Comparison of ENCODE assay signal across 24 cellular contexts in genomic region chr1:32618673-32619221, GRCh38. TPM values are rescaled to one million over a fixed set of nuclear protein-coding genes. Genes with fewer than 3 reads are reported as not detected.
DNase-seq lines count a peak whose midpoint lies in the region; ATAC-seq, FAIRE-seq and TF ChIP-seq lines count a peak whose summit lies in the region.
"Had no signal": no experiment of that assay in that cellular context is flagged by ENCODE, and none has a peak within 500 bp of the region (broad histone marks: within the 10 kb centered on the region; RNA-seq: fewer than 3 reads in every experiment).

No MANE protein-coding gene starts in this region.

- H3K27ac Mint-ChIP-seq in chondrocyte (ENCODE audit: unreplicated experiment): no peak overlapping the region
- H3K27ac Mint-ChIP-seq: activated T-cell treated with anti-CD3 and anti-CD28 coated beads, Interleukin-2, amount 50 U/mL, for 72 hours; CD4-positive, alpha-beta memory T cell; naive B cell; stimulated activated memory B cell treated with anti-CD40 and anti-IgM and Interleukin-4, amounts not matched to agents 10 μg/mL and 1 μg/mL and 100 μg/mL, for 72 hours had no signal

- H3K4me1 Mint-ChIP-seq in chondrocyte (ENCODE audit: low read depth): no peaks in the 10 kb centered on the region

- no peak overlapping the region for H2AFZ ChIP-seq in GM23248

- 0 out of 2 replicates have a peak, but pooled peaks cover 3% of the 10 kb centered on the region for H3K79me2 ChIP-seq in GM23248 (ENCODE audit: insufficient read depth)

- H3K36me3 ChIP-seq in GM23248 (ENCODE audit: low read depth) (no peaks in the 10 kb centered on the region), bronchial epithelial cell (ENCODE audit: control insufficient read depth, insufficient read depth, low read length) (no peaks in the 10 kb centered on the region)
- H3K36me3 ChIP-seq: thyroid gland had no signal

- no peaks in the 10 kb centered on the region for H3K9me2 ChIP-seq in GM23248 (ENCODE audit: insufficient read depth)

- DNase-seq in A172 (ENCODE audit: low spot score) (peak; percentile 4), GM23248 (peak; percentile 3), NCI-H82 (lab: John Stamatoyannopoulos, UW) (peak; percentile 69), bronchial epithelial cell (ENCODE audit: low read depth) (peak; percentile 10), chondrocyte (ENCODE audit: low spot score) (no peak), UCSD-AML1 (lab: John Stamatoyannopoulos, UW; ENCODE audit: unreplicated experiment) (no peak)
- DNase-seq: activated CD4-positive, CD25-positive, alpha-beta regulatory T cell treated with anti-CD3 and anti-CD28 coated beads, Interleukin-2, amount 50 U/mL, for 72 hours; activated CD8-positive, alpha-beta memory T cell treated with anti-CD3 and anti-CD28 coated beads for 24 hours; activated naive CD8-positive, alpha-beta T cell treated with anti-CD3 and anti-CD28 coated beads for 36 hours; activated T-cell treated with anti-CD3 and anti-CD28 coated beads, Interleukin-2, amount 50 U/mL, for 72 hours; CD4-positive, alpha-beta memory T cell; hypothalamus; mammary epithelial cell; naive B cell; NCI-H1694; right cardiac atrium; thyroid gland had no signal

- no peak overlapping the region for H3K9ac ChIP-seq in GM23248

- peaks cover 6% of the 10 kb centered on the region for H3K36me3 Mint-ChIP-seq in chondrocyte (ENCODE audit: low read depth)

- H4K20me1 ChIP-seq in GM23248 (ENCODE audit: insufficient read depth): no peaks in the 10 kb centered on the region

- H3K27me3 Mint-ChIP-seq in chondrocyte (ENCODE audit: low read depth): no peaks in the 10 kb centered on the region
- H3K27me3 Mint-ChIP-seq: activated naive CD8-positive, alpha-beta T cell treated with anti-CD3 and anti-CD28 coated beads for 36 hours; CD4-positive, alpha-beta memory T cell; naive B cell; stimulated activated memory B cell treated with anti-CD40 and anti-IgM and Interleukin-4, amounts not matched to agents 10 μg/mL and 1 μg/mL and 100 μg/mL, for 72 hours had no signal

- no peaks in the 10 kb centered on the region for H3K9me3 Mint-ChIP-seq in chondrocyte (ENCODE audit: low read depth)
- H3K9me3 Mint-ChIP-seq: activated T-cell treated with anti-CD3 and anti-CD28 coated beads, Interleukin-2, amount 50 U/mL, for 72 hours; CD4-positive, alpha-beta memory T cell had no signal

- no peak for ATAC-seq in HG02623 (IDR thresholded peaks at IDR 0.05; ENCODE audit: unreplicated experiment)
- ATAC-seq in HG03135 (IDR thresholded peaks at IDR 0.05; ENCODE audit: unreplicated experiment): no peak
- ATAC-seq: activated T-cell treated with anti-CD3 and anti-CD28 coated beads, Interleukin-2, amount 50 U/mL, for 72 hours; right cardiac atrium; stimulated activated memory B cell treated with anti-CD40 and anti-IgM and Interleukin-4, amounts not matched to agents 10 μg/mL and 1 μg/mL and 100 μg/mL, for 72 hours had no signal

- H3K4me1 ChIP-seq in GM23248 (ENCODE audit: insufficient read depth): no peaks in the 10 kb centered on the region
- H3K4me1 ChIP-seq: thyroid gland had no signal

- H3K27ac ChIP-seq in GM23248: no peak overlapping the region
- H3K27ac ChIP-seq: coronary artery, thyroid gland had no signal

- no peak for TF ChIP-seq CTCF in bronchial epithelial cell (IDR thresholded peaks at IDR 0.05; ENCODE audit: insufficient read depth, low read length, severe bottlenecking)
- TF ChIP-seq CTCF in chondrocyte (IDR thresholded peaks at IDR 0.05): no peak

- in situ Hi-C loops in GM23248 (cut with MboI): no loop called here

- no peaks in the 10 kb centered on the region for H3K9me3 ChIP-seq in GM23248 (ENCODE audit: low read depth)
- H3K9me3 ChIP-seq: thyroid gland had no signal

- H3K27me3 ChIP-seq in GM23248 (replicated peaks; ENCODE audit: insufficient read depth) (no peaks in the 10 kb centered on the region), bronchial epithelial cell (ENCODE audit: control insufficient read depth, insufficient read depth, low read length) (no peaks in the 10 kb centered on the region)
- H3K27me3 ChIP-seq: thyroid gland had no signal

- no peak for FAIRE-seq in bronchial epithelial cell (lab: Jason Lieb, UNC)
- FAIRE-seq: frontal cortex, GM18507, keratinocyte had no signal

- H3K4me2 ChIP-seq in GM23248 (ENCODE audit: unreplicated experiment): no peak overlapping the region

- no peak overlapping the region for H3K4me3 Mint-ChIP-seq in chondrocyte (ENCODE audit: unreplicated experiment)
- H3K4me3 Mint-ChIP-seq: activated naive CD8-positive, alpha-beta T cell treated with anti-CD3 and anti-CD28 coated beads for 36 hours; activated T-cell treated with anti-CD3 and anti-CD28 coated beads, Interleukin-2, amount 50 U/mL, for 72 hours; CD4-positive, alpha-beta memory T cell; naive B cell; stimulated activated memory B cell treated with anti-CD40 and anti-IgM and Interleukin-4, amounts not matched to agents 10 μg/mL and 1 μg/mL and 100 μg/mL, for 72 hours had no signal

- 98 to 99% methylated on average over 5 of the region's 5 CpGs for WGBS in GM23248 (ENCODE audit: low coverage in 1 of 2, low lambda C conversion rate in 2 of 2, missing lambda C conversion rate in 2 of 2), 2 experiments

- no peaks in the 10 kb centered on the region for H3F3A ChIP-seq in GM23248 (ENCODE audit: insufficient read depth)

- H3K4me3 ChIP-seq in GM23248: no peak overlapping the region
- H3K4me3 ChIP-seq in bronchial epithelial cell (ENCODE audit: low read depth, low read length): no peak overlapping the region
- H3K4me3 ChIP-seq: coronary artery, thyroid gland had no signal

RNA-seq across cellular contexts. Expression of gene ZBTB8OS, which starts 31.6 kb away (rescaled TPM):
- total RNA-seq in A172 (2014; rRNA removed; shearing (Covaris generic)): 54.6 and 55.2 TPM in 2 replicates
- 37.0 and 44.6 TPM in 2 replicates for total RNA-seq in GM23248 (2014; rRNA removed; shearing (Covaris generic))
- 48.9 and 52.9 TPM in 2 replicates for polyA plus RNA-seq in GM23248 (2016; fragmentation: Nextera tagmentation; extraction: Ambion mirVana)
- total RNA-seq in bronchial epithelial cell (36.6 and 74.9 TPM in 2 replicates), chondrocyte (30.0 to 41.1 TPM (median 36.7 TPM) in 3 replicates)

RNA-seq across cellular contexts. Expression of gene RBBP4, which starts 32.3 kb away (rescaled TPM):
- total RNA-seq in A172 (2014; rRNA removed; shearing (Covaris generic)): 102 and 123 TPM in 2 replicates
- 72.4 and 89.9 TPM in 2 replicates for total RNA-seq in GM23248 (2014; rRNA removed; shearing (Covaris generic))
- 109 and 116 TPM in 2 replicates for polyA plus RNA-seq in GM23248 (2016; fragmentation: Nextera tagmentation; extraction: Ambion mirVana)
- total RNA-seq in bronchial epithelial cell: 71.3 and 93.7 TPM in 2 replicates
- 155 to 194 TPM (median 156 TPM) in 3 replicates for total RNA-seq in chondrocyte

Comparison
In these comparisons a context has a peak if more than half of its experiments do, and no peak if none do; other contexts are left out.
1. DNase-seq: peak in A172 (single experiment), GM23248 (single experiment), NCI-H82 (single experiment) and bronchial epithelial cell (single experiment); none in chondrocyte (single experiment) and UCSD-AML1 (single experiment).